In the genomic region with DNA sequence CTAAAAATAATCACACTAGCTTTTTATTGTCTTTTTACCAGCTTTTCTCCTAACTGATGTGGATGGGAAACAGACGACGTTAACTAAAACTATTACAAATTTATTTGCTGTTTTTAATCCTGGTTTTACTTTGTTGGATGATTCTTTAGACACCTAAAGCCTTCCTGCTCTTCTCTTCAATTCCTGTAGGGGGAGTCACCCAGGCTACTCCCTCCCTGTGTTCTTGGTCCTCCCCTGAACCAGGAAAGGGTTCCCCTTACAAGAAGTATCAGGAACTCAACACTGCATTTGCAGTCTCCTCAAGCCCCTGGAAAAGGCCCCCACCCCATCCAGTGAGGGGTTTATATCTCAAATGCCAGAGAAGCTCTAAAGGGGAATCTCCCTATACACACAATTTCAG, we compare ENCODE assay signal across 10 cellular contexts.
DNase-seq lines count a peak whose midpoint lies in the region; ATAC-seq and TF ChIP-seq lines count a peak whose summit lies in the region.
"Had no signal": no experiment of that assay in that cellular context is flagged by ENCODE, and none has a peak within 500 bp of the region (broad histone marks: within the 10 kb centered on the region; RNA-seq: fewer than 3 reads in every experiment).

No MANE protein-coding gene starts in this region.

- H3F3A ChIP-seq in SU-DHL-6 (ENCODE audit: insufficient read depth), result no peaks in the 10 kb centered on the region

- no peak overlapping the region for H3K4me2 ChIP-seq in SU-DHL-6 (ENCODE audit: low read depth, low read length, poor library complexity, severe bottlenecking)

- TF ChIP-seq CTCF in SU-DHL-6 (IDR thresholded peaks at IDR 0.05; ENCODE audit: insufficient read depth, low read length, poor library complexity, severe bottlenecking), result peak; percentile 52

- H3K9me3 ChIP-seq in SU-DHL-6 (ENCODE audit: insufficient read depth, low read length), result peaks cover 24% of the 10 kb centered on the region; the same call in 1 of the 2 replicates

- ATAC-seq in HG02970 (IDR thresholded peaks at IDR 0.05; ENCODE audit: low FRiP score, unreplicated experiment), result no peak
- no peak for ATAC-seq in HG03342 (IDR thresholded peaks at IDR 0.05; ENCODE audit: unreplicated experiment)

- no peaks in the 10 kb centered on the region for H3K9me2 ChIP-seq in SU-DHL-6 (replicated peaks; ENCODE audit: insufficient read depth, low read length)

- no peaks in the 10 kb centered on the region for H3K79me2 ChIP-seq in SU-DHL-6 (ENCODE audit: insufficient read depth, low read length)

- H3K9ac ChIP-seq in SU-DHL-6 (ENCODE audit: low read length), result no peak overlapping the region

- H3K36me3 ChIP-seq in H7 (replicated peaks; ENCODE audit: control insufficient read depth, insufficient read depth, low read length) (no peaks in the 10 kb centered on the region), SU-DHL-6 (ENCODE audit: low read length) (no peaks in the 10 kb centered on the region)

- H2AFZ ChIP-seq in SU-DHL-6 (ENCODE audit: low read depth, low read length, severe bottlenecking), result no peak overlapping the region

- H4K20me1 ChIP-seq in SU-DHL-6 (ENCODE audit: low read depth, low read length), result no peaks in the 10 kb centered on the region

- H3K4me3 ChIP-seq in H7 (ENCODE audit: insufficient read depth, low read depth, low read length) (no peak overlapping the region), SU-DHL-6 (ENCODE audit: insufficient read depth, low read length, poor library complexity, severe bottlenecking) (no peak overlapping the region)
- H3K4me3 ChIP-seq: skin epidermis had no signal

- DNase-seq in AML-193 (lab: John Stamatoyannopoulos, UW) (peak; percentile 36 to 62), H7 (peak; percentile 45), iPS-NIHi11 (ENCODE audit: low spot score) (peak; percentile 67), retina (no peak), mucosa of gallbladder (ENCODE audit: low spot score) (no peak)
- DNase-seq: NCI-H446 treated with DMSO at 0.1 percent for 48 hours had no signal

- H3K27ac ChIP-seq in SU-DHL-6 (ENCODE audit: low read depth, low read length), result no peak overlapping the region
- H3K27ac ChIP-seq: skin epidermis had no signal

- H3K27me3 ChIP-seq in H7 (ENCODE audit: control insufficient read depth, insufficient read depth, low read length), result no peaks in the 10 kb centered on the region
- H3K27me3 ChIP-seq in SU-DHL-6 (ENCODE audit: low read length), result no peaks in the 10 kb centered on the region

Comparison
In these comparisons a context has a peak if more than half of its experiments do, and no peak if none do; other contexts are left out.
1. DNase-seq: peak in AML-193 (2 of 2), H7 (single experiment) and iPS-NIHi11 (single experiment); none in retina (single experiment) and mucosa of gallbladder (single experiment).